Comparison of ENCODE assay signal across 8 cellular contexts in genomic region chr9:19409406-19410194, GRCh38. TPM values are rescaled to one million over a fixed set of nuclear protein-coding genes. Genes with fewer than 3 reads are reported as not detected.
DNase-seq lines count a peak whose midpoint lies in the region; ATAC-seq and TF ChIP-seq lines count a peak whose summit lies in the region.

No MANE protein-coding gene starts in this region.

- H3K4me1 Mint-ChIP-seq in activated CD4-positive, alpha-beta T cell treated with anti-CD3 and anti-CD28 coated beads, Interleukin-2, amount 10 ng/mL, durations not matched to agents 7 days and 5 days, result peaks cover 19% of the 10 kb centered on the region
- H3K4me1 Mint-ChIP-seq in neural crest cell, result peaks cover 17% of the 10 kb centered on the region

- TF ChIP-seq CTCF in fibroblast of pulmonary artery (IDR thresholded peaks at IDR 0.05; ENCODE audit: low read length, missing control alignments) (no peak), neural crest cell (conservative IDR thresholded peaks at IDR 0.05) (no peak)

- peaks cover 2% of the 10 kb centered on the region for H3K27me3 Mint-ChIP-seq in activated CD4-positive, alpha-beta T cell treated with anti-CD3 and anti-CD28 coated beads, Interleukin-2, amount 10 ng/mL, durations not matched to agents 7 days and 5 days
- peaks cover 5% of the 10 kb centered on the region for H3K27me3 Mint-ChIP-seq in neural crest cell (ENCODE audit: low read depth)

- DNase-seq in COLO668 (lab: John Stamatoyannopoulos, UW; ENCODE audit: unreplicated experiment) (peak; percentile 46), M059J (ENCODE audit: low read depth) (peak; percentile 28), fibroblast of pulmonary artery (ENCODE audit: low read depth) (peak; percentile 43), neural crest cell (ENCODE audit: low read depth, low spot score) (no peak), NCI-H510A (lab: John Stamatoyannopoulos, UW) (no peak)
- DNase-seq in activated CD4-positive, alpha-beta T cell treated with anti-CD3 and anti-CD28 coated beads, Interleukin-2, amount 10 ng/mL, durations not matched to agents 7 days and 5 days, result peak; percentile 9
- DNase-seq in NK-92 treated with Interleukin-12 subunit alpha and Interleukin-12 subunit beta, amount 100 ng/mL, for 24 hours (lab: John Stamatoyannopoulos, UW), result no peak

- ATAC-seq in GM21447 (IDR thresholded peaks at IDR 0.05; ENCODE audit: unreplicated experiment), result peak; percentile 26

- peak overlapping the region; percentile 88 for H3K4me3 ChIP-seq in fibroblast of pulmonary artery (replicated peaks; ENCODE audit: low read depth, low read length)

- peak overlapping the region; percentile 85 for H3K4me3 Mint-ChIP-seq in activated CD4-positive, alpha-beta T cell treated with anti-CD3 and anti-CD28 coated beads, Interleukin-2, amount 10 ng/mL, durations not matched to agents 7 days and 5 days
- peak overlapping the region; percentile 95 for H3K4me3 Mint-ChIP-seq in neural crest cell

- CTCF ChIA-PET in activated CD4-positive, alpha-beta T cell treated with anti-CD3 and anti-CD28 coated beads, Interleukin-2, amount 10 ng/mL, durations not matched to agents 7 days and 5 days (lab: Charles Lee), result interaction anchor here (0.7 to 1.3 kb wide), 2 partner anchors 14 to 341 kb away, joined by 3 to 4 read pairs; no protein-coding TSS in a partner anchor

- H3K36me3 Mint-ChIP-seq in activated CD4-positive, alpha-beta T cell treated with anti-CD3 and anti-CD28 coated beads, Interleukin-2, amount 10 ng/mL, durations not matched to agents 7 days and 5 days (ENCODE audit: low read depth), result no peaks in the 10 kb centered on the region
- no peaks in the 10 kb centered on the region for H3K36me3 Mint-ChIP-seq in neural crest cell (ENCODE audit: low read depth)

- POLR2A ChIA-PET in activated CD4-positive, alpha-beta T cell treated with anti-CD3 and anti-CD28 coated beads, Interleukin-2, amount 10 ng/mL, durations not matched to agents 7 days and 5 days (lab: Charles Lee), result no interaction called here

- H3K27ac Mint-ChIP-seq in activated CD4-positive, alpha-beta T cell treated with anti-CD3 and anti-CD28 coated beads, Interleukin-2, amount 10 ng/mL, durations not matched to agents 7 days and 5 days, result peak overlapping the region; percentile 79
- H3K27ac Mint-ChIP-seq in neural crest cell (ENCODE audit: unreplicated experiment), result peak overlapping the region; percentile 87

- no peaks in the 10 kb centered on the region for H3K9me3 Mint-ChIP-seq in activated CD4-positive, alpha-beta T cell treated with anti-CD3 and anti-CD28 coated beads, Interleukin-2, amount 10 ng/mL, durations not matched to agents 7 days and 5 days
- H3K9me3 Mint-ChIP-seq in neural crest cell, result no peaks in the 10 kb centered on the region

RNA-seq across cellular contexts. Expression of gene ACER2, which starts 0.8 kb away (rescaled TPM):
- total RNA-seq in M059J (2014; rRNA removed; shearing (Covaris generic)), result 0.47 and 0.96 TPM in 2 replicates
- total RNA-seq in activated CD4-positive, alpha-beta T cell treated with anti-CD3 and anti-CD28 coated beads, Interleukin-2, amount 10 ng/mL, durations not matched to agents 7 days and 5 days, result 1 to 10 TPM; 3.3 to 3.6 TPM
- total RNA-seq in neural crest cell, result 5.3 and 5.6 TPM in 2 replicates

RNA-seq across cellular contexts. Expression of gene RPS6, which starts 29.6 kb away (rescaled TPM):
- 898 and 1,228 TPM in 2 replicates for total RNA-seq in M059J (2014; rRNA removed; shearing (Covaris generic))
- 1,000 to 10,000 TPM; 2,423 to 2,654 TPM for total RNA-seq in activated CD4-positive, alpha-beta T cell treated with anti-CD3 and anti-CD28 coated beads, Interleukin-2, amount 10 ng/mL, durations not matched to agents 7 days and 5 days
- total RNA-seq in neural crest cell, result 2,517 and 2,603 TPM in 2 replicates

Comparison
In these comparisons a context has a peak if more than half of its experiments do, and no peak if none do; other contexts are left out.
1. DNase-seq: peak in COLO668 (single experiment), M059J (single experiment), activated CD4-positive, alpha-beta T cell treated with anti-CD3 and anti-CD28 coated beads, Interleukin-2, amount 10 ng/mL, durations not matched to agents 7 days and 5 days (single experiment) and fibroblast of pulmonary artery (single experiment); none in neural crest cell (single experiment), NK-92 treated with Interleukin-12 subunit alpha and Interleukin-12 subunit beta, amount 100 ng/mL, for 24 hours (single experiment) and NCI-H510A (single experiment).